Comparison of ENCODE assay signal across 8 cellular contexts in the genomic region with DNA sequence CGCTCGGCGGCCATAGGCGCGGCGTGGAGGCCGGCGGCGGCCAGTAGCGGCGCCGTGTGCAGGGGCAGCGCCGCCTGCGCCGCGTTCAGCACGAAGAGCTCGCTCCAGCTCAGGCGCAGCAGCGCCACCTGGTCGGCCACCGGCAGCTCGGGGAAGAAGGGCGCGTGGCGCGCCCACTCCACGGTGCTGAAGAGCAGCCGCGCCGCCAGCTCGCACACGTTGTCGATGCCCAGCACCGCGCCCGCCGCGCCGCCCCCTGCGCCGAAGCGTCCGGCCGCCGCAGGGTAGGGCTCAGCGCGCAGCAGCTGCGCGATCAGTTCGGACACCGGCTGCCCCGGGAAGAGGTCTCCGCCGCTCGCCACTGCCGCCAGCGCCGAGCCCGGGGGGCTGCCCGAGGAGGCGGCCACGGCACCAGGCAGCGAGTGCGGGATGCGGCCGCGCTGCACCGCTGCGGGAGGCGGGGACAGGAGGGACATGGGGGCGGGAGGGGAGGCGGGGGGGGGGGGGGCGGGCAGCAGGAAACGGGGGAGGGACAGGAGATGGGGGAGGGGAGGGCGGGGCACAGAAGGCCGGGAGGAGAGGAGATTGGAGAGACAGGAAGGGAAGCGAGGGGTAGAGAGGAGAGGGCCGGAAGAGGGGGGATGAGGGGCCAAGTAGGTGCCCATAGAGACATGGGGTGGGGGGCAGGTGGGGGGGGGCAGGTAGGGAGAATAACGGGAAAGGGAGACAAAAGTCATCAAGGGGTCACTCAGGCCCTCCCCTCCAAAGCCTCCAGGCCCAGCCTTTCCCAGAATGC. TPM values are rescaled to one million over a fixed set of nuclear protein-coding genes. Genes with fewer than 3 reads are reported as not detected.
DNase-seq lines count a peak whose midpoint lies in the region; ATAC-seq lines count a peak whose summit lies in the region.

No MANE protein-coding gene starts in this region.

- ATAC-seq in HG02763 (IDR thresholded peaks at IDR 0.05; ENCODE audit: unreplicated experiment) = peak; percentile 69
- peak; percentile 93 for ATAC-seq in effector memory CD8-positive, alpha-beta T cell (replicated peaks)

- peaks cover 16% of the 10 kb centered on the region for H3K4me1 ChIP-seq in mesodermal cell (ENCODE audit: control insufficient read depth, insufficient read depth, low read length, poor library complexity, severe bottlenecking)

- peak overlapping the region; percentile 44 for H3K4me3 ChIP-seq in mesodermal cell (ENCODE audit: extremely low read depth, insufficient read depth, low read length, poor library complexity, severe bottlenecking)

- H3K36me3 ChIP-seq in mesodermal cell (ENCODE audit: control insufficient read depth, insufficient read depth, low read length) = peaks cover 76% of the 10 kb centered on the region

- no peak overlapping the region for H3K27ac Mint-ChIP-seq in effector memory CD8-positive, alpha-beta T cell

- peak overlapping the region; percentile 70 to 80 for H3K4me3 Mint-ChIP-seq in effector memory CD8-positive, alpha-beta T cell

- 0 to 1% methylated on average over 40 to 58 of the region's 81 CpGs for WGBS in mesodermal cell (ENCODE audit: insufficient coverage in 2 of 2), 2 experiments

- no peaks in the 10 kb centered on the region for H3K27me3 Mint-ChIP-seq in effector memory CD8-positive, alpha-beta T cell

- H3K9me3 Mint-ChIP-seq in effector memory CD8-positive, alpha-beta T cell = no peaks in the 10 kb centered on the region

- peaks cover 6% of the 10 kb centered on the region in 2 donors for H3K4me1 Mint-ChIP-seq in effector memory CD8-positive, alpha-beta T cell (ENCODE audit: low read depth in 2 of 2)

- no peaks in the 10 kb centered on the region for H3K9me3 ChIP-seq in mesodermal cell (ENCODE audit: control insufficient read depth, low read length)

- peak; percentile 38 for DNase-seq in GM04504 (ENCODE audit: low read depth)
- DNase-seq in NCI-H69 (lab: John Stamatoyannopoulos, UW) = peak; percentile 90
- DNase-seq in activated CD8-positive, alpha-beta memory T cell treated with anti-CD3 and anti-CD28 coated beads for 4 hours (ENCODE audit: low read depth in 2 of 2) = peak; percentile 39 to 46
- peak; percentile 61 to 71 (median 65) for DNase-seq in effector memory CD8-positive, alpha-beta T cell
- peak; percentile 39 to 53 for DNase-seq in stimulated activated CD8-positive, alpha-beta memory T cell treated with anti-CD3 and anti-CD28 coated beads, Interleukin-15, amount 100 ng/mL, for 4 hours (ENCODE audit: low read depth in 2 of 2)
- DNase-seq in NCI-H187 (lab: John Stamatoyannopoulos, UW) = no peak

- peak overlapping the region; percentile 67 for H3K27ac ChIP-seq in mesodermal cell (ENCODE audit: low read depth, low read length, severe bottlenecking)

- peaks cover 9% of the 10 kb centered on the region for H3K36me3 Mint-ChIP-seq in effector memory CD8-positive, alpha-beta T cell (ENCODE audit: insufficient read depth)

RNA-seq across cellular contexts. Expression of a gene that starts 9.8 kb away (rescaled TPM):
- 26.5 TPM for polyA plus RNA-seq in mesodermal cell (2013, experiment 1 of 2)
- 18.5 TPM for polyA plus RNA-seq in mesodermal cell (2013, experiment 2 of 2)

RNA-seq across cellular contexts. Expression of a gene that starts 9.9 kb away (rescaled TPM):
- 64.2 TPM for polyA plus RNA-seq in mesodermal cell (2013, experiment 1 of 2)
- 54.9 TPM for polyA plus RNA-seq in mesodermal cell (2013, experiment 2 of 2)

RNA-seq across cellular contexts. Expression of a gene that starts 20.7 kb away (rescaled TPM):
- 16.8 TPM for polyA plus RNA-seq in mesodermal cell (2013, experiment 1 of 2)
- polyA plus RNA-seq in mesodermal cell (2013, experiment 2 of 2) = 20.5 TPM

RNA-seq across cellular contexts. Expression of a gene that starts 28.7 kb away (rescaled TPM):
- polyA plus RNA-seq in mesodermal cell (2013, experiment 1 of 2) = 9.3 TPM
- polyA plus RNA-seq in mesodermal cell (2013, experiment 2 of 2) = 6.2 TPM

RNA-seq across cellular contexts. Expression of a gene that starts 31.4 kb away (rescaled TPM):
- 115 TPM for polyA plus RNA-seq in mesodermal cell (2013, experiment 1 of 2)
- polyA plus RNA-seq in mesodermal cell (2013, experiment 2 of 2) = 101 TPM

Comparison
In these comparisons a context has a peak if more than half of its experiments do, and no peak if none do; other contexts are left out.
1. DNase-seq: peak in GM04504 (single experiment), NCI-H69 (single experiment), activated CD8-positive, alpha-beta memory T cell treated with anti-CD3 and anti-CD28 coated beads for 4 hours (2 of 2), effector memory CD8-positive, alpha-beta T cell (3 of 3) and stimulated activated CD8-positive, alpha-beta memory T cell treated with anti-CD3 and anti-CD28 coated beads, Interleukin-15, amount 100 ng/mL, for 4 hours (2 of 2); none in NCI-H187 (0 of 2).